Comparison of ENCODE assay signal across 28 cellular contexts in the genomic region with DNA sequence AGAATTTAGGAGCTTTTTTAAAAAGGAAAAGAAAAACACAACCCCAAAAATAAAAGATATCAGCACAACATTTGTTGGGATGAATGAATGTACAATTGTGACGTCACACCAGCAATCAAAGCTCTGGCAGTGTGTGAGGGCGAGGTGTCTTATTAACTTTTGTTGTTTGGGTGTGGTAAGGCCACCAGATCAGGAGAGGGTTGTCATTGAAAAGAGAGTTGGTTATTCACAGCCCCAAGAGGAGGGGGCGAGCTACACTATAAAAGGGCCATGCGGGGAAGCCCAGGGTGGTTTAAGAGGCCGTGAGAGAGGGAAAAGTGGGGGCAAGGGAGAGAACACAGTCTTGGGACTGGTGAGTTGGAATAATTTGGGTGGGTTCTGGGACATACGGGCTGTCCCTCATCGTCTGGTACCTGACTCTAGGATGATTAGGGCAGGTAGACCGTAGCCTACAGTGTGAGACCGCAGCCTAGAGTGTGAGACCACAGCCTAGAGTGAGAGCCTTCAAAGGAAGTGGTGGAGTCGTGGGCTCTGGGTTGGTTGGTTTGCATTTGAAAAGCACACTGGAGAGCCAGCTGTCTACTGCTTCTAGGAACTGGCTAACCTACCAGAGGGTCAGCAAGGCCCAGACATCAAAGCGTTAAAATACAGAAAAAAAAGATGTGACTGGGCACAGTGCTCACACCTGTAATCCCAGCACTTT.
A peak's percentile ranks its signal among the peaks of the same experiment; 100 is the strongest.
DNase-seq lines count a peak whose midpoint lies in the region; ATAC-seq, FAIRE-seq and TF ChIP-seq lines count a peak whose summit lies in the region.
"Had no signal": no experiment of that assay in that cellular context is flagged by ENCODE, and none has a peak within 500 bp of the region (broad histone marks: within the 10 kb centered on the region; RNA-seq: fewer than 3 reads in every experiment).

No MANE protein-coding gene starts in this region.

- no peak overlapping the region for H3K9ac ChIP-seq in HepG2 (ENCODE audit: insufficient read depth, low read depth, low read length)

- TF ChIP-seq CTCF in HepG2 (CRISPR knock-in tag; IDR thresholded peaks at IDR 0.05) (no peak), transverse colon (IDR thresholded peaks at IDR 0.05) (no peak), omental fat pad (IDR thresholded peaks at IDR 0.05) (no peak)

- no peak for TF ChIP-seq POLR2A in HepG2 (IDR thresholded peaks at IDR 0.05; ENCODE audit: insufficient read depth in 1 of 2, low read depth in 2 of 2, low read length in 2 of 2)
- no peak for TF ChIP-seq POLR2A in transverse colon (IDR thresholded peaks at IDR 0.05)

- in situ Hi-C loops in HepG2 (cut with HindIII; ENCODE audit: extremely low pct_ligation_motif_present, low pct_unique_long_range_greater_than_20kb) (no loop called here), transverse colon (cut with MboI; ENCODE audit: low pct_ligation_motif_present in 1 of 4, low pct_unique_long_range_greater_than_20kb in 1 of 4, low sequenced_read_pairs in 3 of 4) (no loop called here)

- peak overlapping the region; percentile 8 for H3K27ac Mint-ChIP-seq in activated CD8-positive, alpha-beta memory T cell treated with anti-CD3 and anti-CD28 coated beads, Interleukin-2, amount 10 ng/mL, durations not matched to agents 7 days and 5 days
- H3K27ac Mint-ChIP-seq: activated naive CD4-positive, alpha-beta T cell treated with anti-CD3 and anti-CD28 coated beads, Interleukin-2, amount 50 U/mL, for 72 hours; T-helper 17 cell had no signal

- H3K79me2 ChIP-seq in HepG2 (ENCODE audit: insufficient read depth, low read length) = no peaks in the 10 kb centered on the region

- H3K9me3 ChIP-seq in HepG2 (ENCODE audit: low read length) (no peaks in the 10 kb centered on the region), transverse colon (no peaks in the 10 kb centered on the region)
- H3K9me3 ChIP-seq: thyroid gland had no signal

- no TSS peak for BruUV-seq in HepG2 (replicated peaks; lab: Mats Ljungman, UMichigan)

- H3K27me3 Mint-ChIP-seq in activated CD8-positive, alpha-beta memory T cell treated with anti-CD3 and anti-CD28 coated beads, Interleukin-2, amount 10 ng/mL, durations not matched to agents 7 days and 5 days = peaks cover 13% of the 10 kb centered on the region

- H3K4me1 ChIP-seq in HepG2 (ENCODE audit: insufficient read depth, low read length) = peaks cover 40% of the 10 kb centered on the region
- peaks cover 0 to 13% (median 2%) of the 10 kb centered on the region in 4 donors for H3K4me1 ChIP-seq in transverse colon
- H3K4me1 ChIP-seq: thyroid gland had no signal

- TF ChIP-seq EP300 in HepG2 (IDR thresholded peaks at IDR 0.05; ENCODE audit: low read depth in 2 of 2, low read length in 2 of 2) (no peak), HepG2 (CRISPR knock-in tag; IDR thresholded peaks at IDR 0.05; ENCODE audit: borderline replicate concordance) (no peak), transverse colon (IDR thresholded peaks at IDR 0.05; ENCODE audit: low read depth) (no peak)

- H3K4me3 ChIP-seq in HepG2 (replicated peaks in 1 of 3; ENCODE audit: insufficient read depth in 1 of 3, low read depth in 2 of 3, low read length in 3 of 3) = no peak overlapping the region
- H3K4me3 ChIP-seq in transverse colon = no peak overlapping the region
- H3K4me3 ChIP-seq: dorsolateral prefrontal cortex, smooth muscle cell, thyroid gland had no signal

- peaks cover 14% of the 10 kb centered on the region for H3K4me1 Mint-ChIP-seq in activated CD8-positive, alpha-beta memory T cell treated with anti-CD3 and anti-CD28 coated beads, Interleukin-2, amount 10 ng/mL, durations not matched to agents 7 days and 5 days

- DNase-seq in activated CD8-positive, alpha-beta memory T cell treated with anti-CD3 and anti-CD28 coated beads, Interleukin-2, amount 10 ng/mL, durations not matched to agents 7 days and 5 days = peak; percentile 73
- no peak for DNase-seq in activated CD8-positive, alpha-beta memory T cell treated with anti-CD3 and anti-CD28 coated beads for 24 hours
- peak; percentile 4 for DNase-seq in activated gamma-delta T cell treated with anti-CD3 and anti-CD28 coated beads, Interleukin-2, amount 50 U/mL, for 16 hours (ENCODE audit: low read depth)
- DNase-seq in HepG2 (ENCODE audit: low spot score) (no peak), transverse colon (peak; percentile 58), omental fat pad (ENCODE audit: low spot score) (no peak)
- no peak for DNase-seq in activated CD4-positive, alpha-beta T cell treated with anti-CD3 and anti-CD28 coated beads for 1 hour
- DNase-seq: 8988T; activated CD4-positive, alpha-beta T cell treated with anti-CD3 and anti-CD28 coated beads for 48 hours; central memory CD4-positive, alpha-beta T cell; DMS153; dorsolateral prefrontal cortex; MV-4-11; NCI-H1694 treated with DMSO at 0.1 percent for 48 hours; NCI-H524 treated with DMSO at 0.1 percent for 48 hours; occipital lobe; retina; RPMI8226; stimulated activated CD4-positive, alpha-beta T cell treated with anti-CD3 and anti-CD28 coated beads, Interleukin-2, amount 100 ng/mL, for 24 hours; T-helper 17 cell; thyroid gland had no signal

- H3K9me3 Mint-ChIP-seq in activated CD8-positive, alpha-beta memory T cell treated with anti-CD3 and anti-CD28 coated beads, Interleukin-2, amount 10 ng/mL, durations not matched to agents 7 days and 5 days (ENCODE audit: low read depth) = no peaks in the 10 kb centered on the region
- H3K9me3 Mint-ChIP-seq: activated naive CD4-positive, alpha-beta T cell treated with anti-CD3 and anti-CD28 coated beads, Interleukin-2, amount 50 U/mL, for 72 hours had no signal

- intact Hi-C loops in HepG2 (cut with micrococcal nuclease; ENCODE audit: unreplicated experiment) = no loop called here
- intact Hi-C loops in transverse colon (cut with DNase I; ENCODE audit: low total_unique reads) = no loop called here

- no peak overlapping the region for H3K4me3 Mint-ChIP-seq in activated CD8-positive, alpha-beta memory T cell treated with anti-CD3 and anti-CD28 coated beads, Interleukin-2, amount 10 ng/mL, durations not matched to agents 7 days and 5 days
- H3K4me3 Mint-ChIP-seq: T-helper 17 cell had no signal

- 93% methylated on average over 11 of the region's 11 CpGs for WGBS in HepG2 (ENCODE audit: low lambda C conversion rate)
- WGBS in transverse colon (ENCODE audit: low coverage in 1 of 2), 2 donors = 50 to 71% methylated on average over 4 to 11 of the region's 11 CpGs

- POLR2A ChIA-PET in HepG2 (lab: Yijun Ruan, JAX) = no interaction called here

- no peak for FAIRE-seq in HepG2 (lab: Jason Lieb, UNC)
- FAIRE-seq: astrocyte, G401.6, H54 had no signal

- H3K36me3 ChIP-seq in HepG2 (replicated peaks in 1 of 2; ENCODE audit: control insufficient read depth in 1 of 2, insufficient read depth in 2 of 2, low read length in 2 of 2) (no peaks in the 10 kb centered on the region), transverse colon (no peaks in the 10 kb centered on the region)
- H3K36me3 ChIP-seq: thyroid gland had no signal

- no peak overlapping the region for H2AFZ ChIP-seq in HepG2 (ENCODE audit: low read length)

- H3K27me3 ChIP-seq in HepG2 (ENCODE audit: control insufficient read depth in 1 of 2, insufficient read depth in 2 of 2, low read length in 2 of 2) (no peaks in the 10 kb centered on the region; a peak in 1 of 5 replicates), transverse colon (no peaks in the 10 kb centered on the region)
- H3K27me3 ChIP-seq: thyroid gland had no signal

- TF ChIP-seq RAD21 in HepG2 (CRISPR knock-in tag; IDR thresholded peaks at IDR 0.05) = no peak

- H3K27ac ChIP-seq in HepG2 (ENCODE audit: extremely low read length, insufficient read depth, low read length) (no peak overlapping the region), transverse colon (peak overlapping the region in 3 of 4 donors; percentile 35 to 54 (median 42))
- H3K27ac ChIP-seq: dorsolateral prefrontal cortex, thyroid gland had no signal

- CTCF ChIA-PET in activated CD8-positive, alpha-beta memory T cell treated with anti-CD3 and anti-CD28 coated beads, Interleukin-2, amount 10 ng/mL, durations not matched to agents 7 days and 5 days (lab: Charles Lee) = interaction anchor here (0.7 to 2.8 kb wide), 2 partner anchors 9 to 27 kb away, joined by 3 to 11 read pairs; no protein-coding TSS in a partner anchor
- CTCF ChIA-PET in HepG2 (lab: Yijun Ruan, JAX; ENCODE audit: low intra/inter-chr PET ratio, low total read pairs) = no interaction called here

- H4K20me1 ChIP-seq in HepG2 (ENCODE audit: insufficient read depth, low read length) = no peaks in the 10 kb centered on the region

- peak; percentile 80 for ATAC-seq in activated CD8-positive, alpha-beta memory T cell treated with anti-CD3 and anti-CD28 coated beads, Interleukin-2, amount 10 ng/mL, durations not matched to agents 7 days and 5 days
- ATAC-seq in HepG2 (no peak), omental fat pad (ENCODE audit: low FRiP score) (no peak), GM18520 (IDR thresholded peaks at IDR 0.05; ENCODE audit: unreplicated experiment) (no peak)
- ATAC-seq: T-helper 17 cell had no signal

- H3K36me3 Mint-ChIP-seq in activated CD8-positive, alpha-beta memory T cell treated with anti-CD3 and anti-CD28 coated beads, Interleukin-2, amount 10 ng/mL, durations not matched to agents 7 days and 5 days = no peaks in the 10 kb centered on the region
- H3K36me3 Mint-ChIP-seq: activated naive CD4-positive, alpha-beta T cell treated with anti-CD3 and anti-CD28 coated beads, Interleukin-2, amount 50 U/mL, for 72 hours; CD8-positive, alpha-beta memory T cell had no signal

- no peak overlapping the region for H3K4me2 ChIP-seq in HepG2 (ENCODE audit: low read depth, low read length)
- H3K4me2 ChIP-seq: smooth muscle cell had no signal

TF ChIP-seq in HepG2, 621 proteins besides CTCF, POLR2A, EP300 and RAD21:
- peak; percentile 23; the same call in 1 of the 2 replicates for TF ChIP-seq CREB1 (IDR thresholded peaks at IDR 0.05)
- no peak for TF ChIP-seq CREB1 (CRISPR knock-in tag; IDR thresholded peaks at IDR 0.05)
- TF ChIP-seq SALL1 (CRISPR knock-in tag; IDR thresholded peaks at IDR 0.05) = no peak
- TF ChIP-seq ETV5 (CRISPR knock-in tag; IDR thresholded peaks at IDR 0.05; ENCODE audit: borderline replicate concordance) = no peak

Comparison
In these comparisons a context has a peak if more than half of its experiments do, and no peak if none do; other contexts are left out.
1. DNase-seq: peak in activated CD8-positive, alpha-beta memory T cell treated with anti-CD3 and anti-CD28 coated beads, Interleukin-2, amount 10 ng/mL, durations not matched to agents 7 days and 5 days (single experiment), activated gamma-delta T cell treated with anti-CD3 and anti-CD28 coated beads, Interleukin-2, amount 50 U/mL, for 16 hours (single experiment) and transverse colon (single experiment); none in activated CD8-positive, alpha-beta memory T cell treated with anti-CD3 and anti-CD28 coated beads for 24 hours (single experiment), HepG2 (single experiment), omental fat pad (single experiment) and activated CD4-positive, alpha-beta T cell treated with anti-CD3 and anti-CD28 coated beads for 1 hour (single experiment).